14 cellular contexts compared by ENCODE assay signal in genomic region chr3:133476971-133477375, GRCh38.
DNase-seq lines count a peak whose midpoint lies in the region; ATAC-seq and TF ChIP-seq lines count a peak whose summit lies in the region.
"Had no signal": no experiment of that assay in that cellular context is flagged by ENCODE, and none has a peak within 500 bp of the region (broad histone marks: within the 10 kb centered on the region; RNA-seq: fewer than 3 reads in every experiment).

No MANE protein-coding gene starts in this region.

- peaks cover 17% of the 10 kb centered on the region; the same call in 1 of the 2 replicates for H3K79me2 ChIP-seq in MM.1S (ENCODE audit: low read length)

- H3K4me1 Mint-ChIP-seq in memory B cell = peaks cover 55% of the 10 kb centered on the region
- peaks cover 51% of the 10 kb centered on the region for H3K4me1 Mint-ChIP-seq in activated CD4-positive, alpha-beta T cell treated with anti-CD3 and anti-CD28 coated beads for 36 hours

- no peaks in the 10 kb centered on the region for H3K27me3 ChIP-seq in MM.1S (replicated peaks; ENCODE audit: insufficient read depth, low read length)

- no peak for ATAC-seq in memory B cell (ENCODE audit: low read depth)
- ATAC-seq in HG03039 (IDR thresholded peaks at IDR 0.05; ENCODE audit: unreplicated experiment) = no peak
- no peak for ATAC-seq in activated CD4-positive, alpha-beta T cell treated with anti-CD3 and anti-CD28 coated beads for 36 hours
- ATAC-seq: activated CD8-positive, alpha-beta T cell treated with anti-CD3 and anti-CD28 coated beads for 36 hours; activated naive CD8-positive, alpha-beta T cell treated with anti-CD3 and anti-CD28 coated beads, Interleukin-2, amount 50 U/mL, for 24 hours; SK-N-SH treated with all-trans-retinoic acid at 6 μM for 48 hours had no signal

- peak; percentile 92 for DNase-seq in DMS153 (lab: John Stamatoyannopoulos, UW)
- no peak for DNase-seq in MM.1S
- peak; percentile 97 for DNase-seq in NCI-H524 treated with DMSO at 0.1 percent for 48 hours (lab: John Stamatoyannopoulos, UW)
- DNase-seq in memory B cell (ENCODE audit: low spot score in 2 of 2) = no peak
- DNase-seq in Kasumi-1 (lab: John Stamatoyannopoulos, UW) = no peak
- no peak for DNase-seq in activated CD4-positive, alpha-beta T cell treated with anti-CD3 and anti-CD28 coated beads for 36 hours
- DNase-seq in COLO668 (lab: John Stamatoyannopoulos, UW; ENCODE audit: unreplicated experiment) = no peak
- DNase-seq: activated CD8-positive, alpha-beta T cell treated with anti-CD3 and anti-CD28 coated beads for 36 hours; activated naive CD8-positive, alpha-beta T cell treated with anti-CD3 and anti-CD28 coated beads, Interleukin-2, amount 50 U/mL, for 24 hours; AML-193; stimulated activated CD4-positive, alpha-beta T cell treated with anti-CD3 and anti-CD28 coated beads, Interleukin-12 subunit alpha, Interleukin-12 subunit beta, amount 100 ng/mL, for 4 hours; stimulated activated naive CD4-positive, alpha-beta T cell treated with Interleukin-2 at 50 U/mL for 16 hours had no signal

- peak overlapping the region; percentile 50 for H3K4me2 ChIP-seq in MM.1S (ENCODE audit: low read depth, low read length)

- H3K9me3 Mint-ChIP-seq in memory B cell = no peaks in the 10 kb centered on the region
- H3K9me3 Mint-ChIP-seq in activated CD4-positive, alpha-beta T cell treated with anti-CD3 and anti-CD28 coated beads for 36 hours (ENCODE audit: low read depth) = no peaks in the 10 kb centered on the region
- H3K9me3 Mint-ChIP-seq: activated naive CD8-positive, alpha-beta T cell treated with anti-CD3 and anti-CD28 coated beads, Interleukin-2, amount 50 U/mL, for 24 hours had no signal

- H3F3A ChIP-seq in MM.1S (ENCODE audit: insufficient read depth, low read length) = peaks cover 75% of the 10 kb centered on the region

- H3K27ac Mint-ChIP-seq in memory B cell = peak overlapping the region; percentile 70
- H3K27ac Mint-ChIP-seq in activated CD4-positive, alpha-beta T cell treated with anti-CD3 and anti-CD28 coated beads for 36 hours = no peak overlapping the region
- H3K27ac Mint-ChIP-seq: activated CD8-positive, alpha-beta T cell treated with anti-CD3 and anti-CD28 coated beads for 36 hours; activated naive CD8-positive, alpha-beta T cell treated with anti-CD3 and anti-CD28 coated beads, Interleukin-2, amount 50 U/mL, for 24 hours had no signal

- no peak overlapping the region for H3K4me3 Mint-ChIP-seq in memory B cell
- no peak overlapping the region for H3K4me3 Mint-ChIP-seq in activated CD4-positive, alpha-beta T cell treated with anti-CD3 and anti-CD28 coated beads for 36 hours
- H3K4me3 Mint-ChIP-seq: activated CD8-positive, alpha-beta T cell treated with anti-CD3 and anti-CD28 coated beads for 36 hours; activated naive CD8-positive, alpha-beta T cell treated with anti-CD3 and anti-CD28 coated beads, Interleukin-2, amount 50 U/mL, for 24 hours had no signal

- H3K4me1 ChIP-seq in MM.1S (ENCODE audit: low read length) = peaks cover 74% of the 10 kb centered on the region

- CTCF ChIA-PET in activated CD4-positive, alpha-beta T cell treated with anti-CD3 and anti-CD28 coated beads for 36 hours (lab: Charles Lee) = interaction anchor here (0.8 to 1.2 kb wide), 2 partner anchors 9 to 12 kb away, joined by 3 to 6 read pairs; no protein-coding TSS in a partner anchor

- H3K9ac ChIP-seq in MM.1S (ENCODE audit: low read length) = peak overlapping the region; percentile 87

- intact Hi-C loops in activated CD4-positive, alpha-beta T cell treated with anti-CD3 and anti-CD28 coated beads for 36 hours (cut with DNase I, micrococcal nuclease) = loop anchor here in 1 of 2 experiments (5.0 kb wide), 1 partner anchor 185 kb away; the partner anchor contains the start of gene TOPBP1

- POLR2A ChIA-PET in activated CD4-positive, alpha-beta T cell treated with anti-CD3 and anti-CD28 coated beads for 36 hours (lab: Charles Lee) = interaction anchor here (0.6 kb wide), 1 partner anchor 29 kb away, joined by 3 read pairs; no protein-coding TSS in a partner anchor

- H3K9me2 ChIP-seq in MM.1S (replicated peaks; ENCODE audit: insufficient read depth, low read length) = no peaks in the 10 kb centered on the region

- peak overlapping the region; percentile 95 for H3K27ac ChIP-seq in MM.1S (ENCODE audit: low read length)

- H3K9me3 ChIP-seq in MM.1S (replicated peaks; ENCODE audit: insufficient read depth, low read length) = no peaks in the 10 kb centered on the region

- TF ChIP-seq CTCF in MM.1S (IDR thresholded peaks at IDR 0.05; ENCODE audit: low read length) = no peak

- H4K20me1 ChIP-seq in MM.1S (ENCODE audit: insufficient read depth, low read length) = no peaks in the 10 kb centered on the region

- H3K27me3 Mint-ChIP-seq in memory B cell = no peaks in the 10 kb centered on the region
- H3K27me3 Mint-ChIP-seq in activated CD4-positive, alpha-beta T cell treated with anti-CD3 and anti-CD28 coated beads for 36 hours = no peaks in the 10 kb centered on the region
- H3K27me3 Mint-ChIP-seq: activated CD8-positive, alpha-beta T cell treated with anti-CD3 and anti-CD28 coated beads for 36 hours; activated naive CD8-positive, alpha-beta T cell treated with anti-CD3 and anti-CD28 coated beads, Interleukin-2, amount 50 U/mL, for 24 hours had no signal

- no peaks in the 10 kb centered on the region for H3K36me3 ChIP-seq in MM.1S (replicated peaks; ENCODE audit: insufficient read depth, low read length)

- H3K4me3 ChIP-seq in MM.1S (ENCODE audit: low read length) = no peak overlapping the region; the same call in 1 of the 2 replicates

- no peaks in the 10 kb centered on the region for H3K36me3 Mint-ChIP-seq in memory B cell
- H3K36me3 Mint-ChIP-seq in activated CD4-positive, alpha-beta T cell treated with anti-CD3 and anti-CD28 coated beads for 36 hours (ENCODE audit: low read depth) = no peaks in the 10 kb centered on the region

- no peak overlapping the region for H2AFZ ChIP-seq in MM.1S (ENCODE audit: low read length)

Comparison
In these comparisons a context has a peak if more than half of its experiments do, and no peak if none do; other contexts are left out.
1. DNase-seq: peak in DMS153 (single experiment) and NCI-H524 treated with DMSO at 0.1 percent for 48 hours (single experiment); none in MM.1S (single experiment), memory B cell (0 of 2), Kasumi-1 (0 of 2), activated CD4-positive, alpha-beta T cell treated with anti-CD3 and anti-CD28 coated beads for 36 hours (single experiment) and COLO668 (single experiment).